ENCODE assay signal across 20 cellular contexts in genomic region chr4:67320645-67321044, GRCh38.
"Had no signal": no experiment of that assay in that cellular context is flagged by ENCODE, and none has a peak within 500 bp of the region (broad histone marks: within the 10 kb centered on the region; RNA-seq: fewer than 3 reads in every experiment).

No MANE protein-coding gene starts in this region.

- ATAC-seq: natural killer cell had no signal

- H3K36me3 ChIP-seq: cardiac muscle cell, neural progenitor cell, tibial nerve had no signal

- DNase-seq: activated CD4-positive, alpha-beta T cell treated with anti-CD3 and anti-CD28 coated beads for 4 hours; activated CD4-positive, alpha-beta T cell treated with anti-CD3 and anti-CD28 coated beads, Interleukin-2, amount 50 U/mL, for 4 hours; activated effector memory CD4-positive, alpha-beta T cell treated with anti-CD3 and anti-CD28 coated beads, Interleukin-2, amount 50 U/mL, for 16 hours; activated naive CD4-positive, alpha-beta T cell treated with anti-CD3 and anti-CD28 coated beads, Interleukin-2, amount 10 ng/mL, durations not matched to agents 7 days and 5 days; activated naive CD8-positive, alpha-beta T cell treated with anti-CD3 and anti-CD28 coated beads, Interleukin-2, amount 10 ng/mL, durations not matched to agents 7 days and 5 days; amygdala; dorsolateral prefrontal cortex; effector memory CD4-positive, alpha-beta T cell; foreskin fibroblast; islet precursor cell; natural killer cell; occipital lobe; stimulated activated CD4-positive, alpha-beta T cell treated with anti-CD3 and anti-CD28 coated beads, Interleukin-2, amount 100 ng/mL, for 48 hours; stimulated activated naive CD4-positive, alpha-beta T cell treated with Interleukin-2 at 50 U/mL for 16 hours had no signal

- H3K27me3 ChIP-seq: cardiac muscle cell, dorsolateral prefrontal cortex, hepatocyte, neural progenitor cell, tibial nerve had no signal

- FAIRE-seq: TTC549 had no signal

- H3K4me3 ChIP-seq: cardiac muscle cell, coronary artery, dorsolateral prefrontal cortex, hepatocyte, neural progenitor cell, tibial nerve had no signal
